Comparison of ENCODE assay signal across 8 cellular contexts in genomic region chr18:47953471-47953931, GRCh38. TPM values are rescaled to one million over a fixed set of nuclear protein-coding genes. Genes with fewer than 3 reads are reported as not detected.
DNase-seq lines count a peak whose midpoint lies in the region; ATAC-seq, FAIRE-seq and TF ChIP-seq lines count a peak whose summit lies in the region.

No MANE protein-coding gene starts in this region.

- H2BK20ac ChIP-seq in H1 (ENCODE audit: low read length), result 0 out of 2 replicates have a peak overlapping the region, but pooled peaks have one; percentile 3

- intact Hi-C loops in psoas muscle (cut with DNase I), result no loop called here

- ATAC-seq in GM19395 (IDR thresholded peaks at IDR 0.05; ENCODE audit: unreplicated experiment) (peak; percentile 89), HG03558 (IDR thresholded peaks at IDR 0.05; ENCODE audit: extremely low read depth, unreplicated experiment) (peak; percentile 80), T-cell (replicated peaks in 1 of 4) (peak; percentile 80 to 98 (median 92)), psoas muscle (peak; percentile 74 to 90 (median 86)), omental fat pad (ENCODE audit: low FRiP score) (no peak)

- H3K18ac ChIP-seq in H1 (ENCODE audit: extremely low read depth, low read length), result no peak overlapping the region

- no peak overlapping the region for H2BK5ac ChIP-seq in H1 (ENCODE audit: low read depth, low read length)

- H2BK120ac ChIP-seq in H1 (replicated peaks; ENCODE audit: low read depth, low read length), result no peak overlapping the region

- H4K20me1 ChIP-seq in H1 (replicated peaks in 1 of 2; ENCODE audit: control insufficient read depth in 1 of 2, insufficient read depth in 2 of 2, low read length in 2 of 2), result no peaks in the 10 kb centered on the region

- H2AK5ac ChIP-seq in H1 (ENCODE audit: low read depth, low read length), result no peak overlapping the region

- H3K9me3 ChIP-seq in H1 (ENCODE audit: insufficient read depth in 2 of 2, low read depth in 1 of 2, low read length in 1 of 2), result no peaks in the 10 kb centered on the region
- H3K9me3 ChIP-seq in psoas muscle, result no peaks in the 10 kb centered on the region

- H3K79me1 ChIP-seq in H1 (ENCODE audit: low read depth, low read length), result no peaks in the 10 kb centered on the region

- no peak overlapping the region for H3K4me2 ChIP-seq in H1 (ENCODE audit: insufficient read depth in 1 of 2, low read depth in 2 of 2, low read length in 2 of 2)

- H4K91ac ChIP-seq in H1 (replicated peaks; ENCODE audit: insufficient read length, low read length), result no peak overlapping the region

- peaks cover 12 to 24% (median 13%) of the 10 kb centered on the region in 3 donors for H3K4me1 Mint-ChIP-seq in T-cell

- CTCF ChIA-PET in T-cell (lab: Charles Lee) (interaction anchor here in 1 of 2 donors (0.5 kb wide), 1 partner anchor 22 kb away, joined by 8 read pairs; no protein-coding TSS in a partner anchor), H1 (lab: Charles Lee; ENCODE audit: partially characterized antibody) (interaction anchor here (1.0 to 1.3 kb wide), 3 partner anchors 43 to 54 kb away, joined by 3 to 4 read pairs (median 4); no protein-coding TSS in a partner anchor)

- no peak overlapping the region for H2BK15ac ChIP-seq in H1 (ENCODE audit: low read length)

- H3K9ac ChIP-seq in H1 (replicated peaks in 1 of 4; ENCODE audit: extremely low read depth in 1 of 4, low read depth in 3 of 4, low read length in 3 of 4), result no peak overlapping the region

- no peaks in the 10 kb centered on the region for H3K36me3 ChIP-seq in H1 (ENCODE audit: control insufficient read depth in 2 of 4, insufficient read depth in 4 of 4, low read length in 3 of 4)
- H3K36me3 ChIP-seq in psoas muscle (ENCODE audit: insufficient read depth in 1 of 2, low read depth in 1 of 2), result no peaks in the 10 kb centered on the region

- WGBS in H1 (ENCODE audit: extremely low coverage in 1 of 2, insufficient coverage in 1 of 2, insufficient read length in 1 of 2, insufficient replicate concordance in 2 of 2, low coverage in 1 of 2, low lambda C conversion rate in 2 of 2, missing lambda C conversion rate in 1 of 2), 2 experiments, result 85% methylated on average over 6 of the region's 6 CpGs; no CpG with 5 or more reads in 1 of the 2 experiments
- 10 to 23% (median 11%) methylated on average over 6 of the region's 6 CpGs for WGBS in psoas muscle, 3 donors

- no peaks in the 10 kb centered on the region for H3K23me2 ChIP-seq in H1 (ENCODE audit: low read depth, low read length)

- no peaks in the 10 kb centered on the region for H3K36me3 Mint-ChIP-seq in T-cell

- DNase-seq in DMS79 (lab: John Stamatoyannopoulos, UW), result peak; percentile 21
- peak in 19 of 34 experiments; percentile 2 to 26 (median 6) for DNase-seq in T-cell
- DNase-seq in H1 (ENCODE audit: low read depth in 1 of 2, low spot score in 2 of 2), result no peak
- peak; percentile 39 to 61 for DNase-seq in psoas muscle
- no peak for DNase-seq in omental fat pad (ENCODE audit: low spot score)
- no peak for DNase-seq in 8988T

- TF ChIP-seq POLR2A in H1 (IDR thresholded peaks at IDR 0.05; ENCODE audit: control extremely low read depth in 1 of 2, low read depth in 2 of 2, low read length in 2 of 2), result no peak

- no peak overlapping the region for H3K56ac ChIP-seq in H1 (replicated peaks; ENCODE audit: insufficient read length, low read depth, low read length)

- H3K4me1 ChIP-seq in H1 (replicated peaks in 1 of 4; ENCODE audit: control insufficient read depth in 3 of 4, insufficient read depth in 4 of 4, low read length in 3 of 4), result peaks cover 0 to 6% (median 0%) of the 10 kb centered on the region in 4 experiments; a peak in 1 of 7 replicates
- H3K4me1 ChIP-seq in psoas muscle, result peaks cover 4% of the 10 kb centered on the region

- H3K27me3 Mint-ChIP-seq in T-cell, result peaks cover 0 to 3% of the 10 kb centered on the region in 2 donors

- no peak for FAIRE-seq in H1 (lab: Jason Lieb, UNC)

- peak overlapping the region in 2 of 3 donors; percentile 1 to 55 for H3K4me3 Mint-ChIP-seq in T-cell

- H3K79me2 ChIP-seq in H1 (ENCODE audit: control insufficient read depth in 1 of 2, insufficient read depth in 2 of 2, low read length in 2 of 2), result no peaks in the 10 kb centered on the region

- peak overlapping the region; percentile 76 to 91 for H3K27ac Mint-ChIP-seq in T-cell

- TF ChIP-seq RAD21 in H1 (IDR thresholded peaks at IDR 0.05 in 1 of 2, conservative IDR thresholded peaks at IDR 0.05 in 1 of 2; ENCODE audit: low read depth in 2 of 2, low read length in 2 of 2), result no peak

- no peak for TF ChIP-seq CTCF in H1 (IDR thresholded peaks at IDR 0.05; ENCODE audit: control extremely low read depth in 1 of 3, insufficient read depth in 1 of 3, low read depth in 1 of 3, low read length in 3 of 3)
- no peak for TF ChIP-seq CTCF in psoas muscle (IDR thresholded peaks at IDR 0.05)
- TF ChIP-seq CTCF in omental fat pad (IDR thresholded peaks at IDR 0.05), result no peak

- no peak overlapping the region for H3K4me3 ChIP-seq in H1 (ENCODE audit: extremely low read depth in 1 of 4, insufficient read depth in 2 of 4, low read depth in 3 of 4, low read length in 4 of 4)
- no peak overlapping the region for H3K4me3 ChIP-seq in psoas muscle

- H3K9me3 Mint-ChIP-seq in T-cell, result no peaks in the 10 kb centered on the region

- peak overlapping the region; percentile 50; the same call in 1 of the 2 replicates for H2BK12ac ChIP-seq in H1 (ENCODE audit: low read depth, low read length)

- no peak overlapping the region for H4K8ac ChIP-seq in H1 (ENCODE audit: extremely low read depth, insufficient read depth, low read length)

- H3K14ac ChIP-seq in H1 (ENCODE audit: insufficient read length), result no peak overlapping the region

- POLR2A ChIA-PET in T-cell (lab: Charles Lee), result no interaction called here
- POLR2A ChIA-PET in H1 (lab: Charles Lee; ENCODE audit: partially characterized antibody), result interaction anchor here (1.3 kb wide), 1 partner anchor 14 kb away, joined by 3 read pairs; no protein-coding TSS in a partner anchor

- TF ChIP-seq EP300 in H1 (IDR thresholded peaks at IDR 0.05; ENCODE audit: borderline replicate concordance in 1 of 2, low read depth in 2 of 2, low read length in 2 of 2), result no peak

- no peak overlapping the region for H3K23ac ChIP-seq in H1 (ENCODE audit: insufficient read length)

- peak overlapping the region; percentile 14; the same call in 1 of the 2 replicates for H2AFZ ChIP-seq in H1 (ENCODE audit: low read length)

- H3K4ac ChIP-seq in H1 (replicated peaks; ENCODE audit: insufficient read length, low read depth, low read length), result no peak overlapping the region

- H4K5ac ChIP-seq in H1 (ENCODE audit: insufficient read length, low read depth, low read length), result no peak overlapping the region

- H3K27me3 ChIP-seq in H1 (replicated peaks in 1 of 4; ENCODE audit: control insufficient read depth in 3 of 4, extremely low read depth in 1 of 4, insufficient read depth in 3 of 4, low read length in 3 of 4) (no peaks in the 10 kb centered on the region), psoas muscle (ENCODE audit: insufficient read depth in 3 of 3, low read length in 2 of 3) (peaks cover 0 to under 1% (median 0%) of the 10 kb centered on the region in 3 donors)

- H3K27ac ChIP-seq in H1 (ENCODE audit: low read depth, low read length) (no peak overlapping the region), psoas muscle (peak overlapping the region; percentile 27)

TF ChIP-seq in H1, 55 proteins besides CTCF, POLR2A, EP300 and RAD21:
- no peak for TF ChIP-seq MAFK (IDR thresholded peaks at IDR 0.05; ENCODE audit: low read depth, low read length)
- TF ChIP-seq RXRA (IDR thresholded peaks at IDR 0.05; ENCODE audit: insufficient read depth, low read depth, low read length), result no peak
- no peak for TF ChIP-seq ZNF274 (IDR thresholded peaks at IDR 0.05; ENCODE audit: borderline replicate concordance, extremely low read depth, low read length)
- TF ChIP-seq CTBP2 (IDR thresholded peaks at IDR 0.05; ENCODE audit: borderline replicate concordance, insufficient read depth, insufficient read length, low read length), result no peak
- no peak for TF ChIP-seq EZH2 (IDR thresholded peaks at IDR 0.05; ENCODE audit: low read depth, low read length, severe bottlenecking)
- TF ChIP-seq CHD2 (IDR thresholded peaks at IDR 0.05; ENCODE audit: low read length), result no peak

RNA-seq across cellular contexts. Expression of gene SMAD2, which starts 23.0 kb away (rescaled TPM):
- 100 to 1,000 TPM; 110 to 129 (median 115) TPM for total RNA-seq in T-cell
- total RNA-seq in H1 (2021; fragmentation: NEBNext Ultra II Directional; extraction: Animal tissue kit (Norgen Biotek cat#: 25700)), result 124 and 132 TPM in 2 replicates
- 24.7 and 28.4 TPM in 2 replicates for polyA plus RNA-seq in H1 (2011; rRNA removed)
- polyA plus RNA-seq in H1 (2011; cell fraction: cytosol; rRNA removed), result 34.3 TPM
- polyA plus RNA-seq in H1 (2011; cell fraction: nucleus; rRNA removed), result 28.6 TPM
- 47.1 to 77.4 TPM (median 56.0 TPM) in 4 replicates for polyA plus RNA-seq in H1 (2012, experiment 1 of 2)
- 7.3 TPM for polyA plus RNA-seq in H1 (2012, experiment 2 of 2)
- polyA plus RNA-seq in H1 (2013, experiment 1 of 2), result 38.2 TPM
- 38.2 TPM for polyA plus RNA-seq in H1 (2013, experiment 2 of 2)
- polyA minus RNA-seq in H1 (2011; rRNA and poly(A)+ RNA removed), result 126 and 210 TPM in 2 replicates
- polyA minus RNA-seq in H1 (2011; cell fraction: cytosol; rRNA and poly(A)+ RNA removed), result 69.9 TPM
- 143 TPM for polyA minus RNA-seq in H1 (2011; cell fraction: nucleus; rRNA and poly(A)+ RNA removed)
- 10 to 100 TPM; 60.1 to 76.4 (median 63.8) TPM for total RNA-seq in psoas muscle
- 10 to 100 TPM; 28.3 to 59.1 (median 33.2) TPM for polyA plus RNA-seq in psoas muscle
- total RNA-seq in omental fat pad, result 100 to 1,000 TPM in 1 of 4 donors, 10 to 100 TPM in 3; 47.4 to 116 (median 72.2) TPM

Comparison
In these comparisons a context has a peak if more than half of its experiments do, and no peak if none do; other contexts are left out.
1. DNase-seq: peak in DMS79 (single experiment), T-cell (19 of 34) and psoas muscle (2 of 2); none in H1 (0 of 2), omental fat pad (single experiment) and 8988T (single experiment).